In genomic region chr17:2874211-2874686, GRCh38 we compare ENCODE assay signal across 21 cellular contexts.
A peak's percentile ranks its signal among the peaks of the same experiment; 100 is the strongest.
DNase-seq lines count a peak whose midpoint lies in the region; ATAC-seq, FAIRE-seq and TF ChIP-seq lines count a peak whose summit lies in the region.
"Had no signal": no experiment of that assay in that cellular context is flagged by ENCODE, and none has a peak within 500 bp of the region (broad histone marks: within the 10 kb centered on the region; RNA-seq: fewer than 3 reads in every experiment).

No MANE protein-coding gene starts in this region.

- H3K27ac ChIP-seq in HepG2 (ENCODE audit: extremely low read length, insufficient read depth, low read length) (no peak overlapping the region), right lobe of liver (no peak overlapping the region), endodermal cell (ENCODE audit: low read depth, low read length) (peak overlapping the region; percentile 71), caudate nucleus (ENCODE audit: low read depth, low read length) (no peak overlapping the region)
- H3K27ac ChIP-seq: skin epidermis had no signal

- intact Hi-C loops in HepG2 (cut with micrococcal nuclease; ENCODE audit: unreplicated experiment) (no loop called here), right lobe of liver (cut with DNase I) (no loop called here)

- H3K27me3 Mint-ChIP-seq in endodermal cell (ENCODE audit: insufficient read depth): no peaks in the 10 kb centered on the region
- H3K27me3 Mint-ChIP-seq: activated CD4-positive, alpha-beta T cell treated with anti-CD3 and anti-CD28 coated beads, Interleukin-2, amount 10 ng/mL, durations not matched to agents 7 days and 5 days; activated naive CD8-positive, alpha-beta T cell treated with anti-CD3 and anti-CD28 coated beads, Interleukin-2, amount 10 ng/mL, durations not matched to agents 7 days and 5 days; activated T-cell treated with anti-CD3 and anti-CD28 coated beads, Interleukin-2, amount 50 U/mL, for 24 hours; stimulated activated memory B cell treated with anti-CD40 and anti-IgM and Interleukin-4, amounts not matched to agents 10 μg/mL and 1 μg/mL and 100 μg/mL, for 72 hours had no signal

- no peak for TF ChIP-seq RAD21 in HepG2 (CRISPR knock-in tag; IDR thresholded peaks at IDR 0.05)

- peaks cover 47% of the 10 kb centered on the region for H3K4me1 Mint-ChIP-seq in endodermal cell
- H3K4me1 Mint-ChIP-seq: activated naive CD8-positive, alpha-beta T cell treated with anti-CD3 and anti-CD28 coated beads, Interleukin-2, amount 10 ng/mL, durations not matched to agents 7 days and 5 days had no signal

- FAIRE-seq in HepG2 (lab: Jason Lieb, UNC): no peak
- FAIRE-seq: GM12878 had no signal

- H3K79me2 ChIP-seq in HepG2 (ENCODE audit: insufficient read depth, low read length): no peaks in the 10 kb centered on the region

- CTCF ChIA-PET in HepG2 (lab: Yijun Ruan, JAX; ENCODE audit: low intra/inter-chr PET ratio, low total read pairs): no interaction called here

- no peaks in the 10 kb centered on the region for H3K27me3 ChIP-seq in HepG2 (ENCODE audit: control insufficient read depth in 1 of 2, insufficient read depth in 2 of 2, low read length in 2 of 2)
- no peaks in the 10 kb centered on the region for H3K27me3 ChIP-seq in right lobe of liver
- H3K27me3 ChIP-seq in endodermal cell (ENCODE audit: control insufficient read depth, insufficient read depth, low read length, poor library complexity, severe bottlenecking): no peaks in the 10 kb centered on the region

- TF ChIP-seq CTCF in HepG2 (CRISPR knock-in tag; IDR thresholded peaks at IDR 0.05): no peak
- no peak for TF ChIP-seq CTCF in right lobe of liver (IDR thresholded peaks at IDR 0.05)
- TF ChIP-seq CTCF in endodermal cell (conservative IDR thresholded peaks at IDR 0.05): no peak

- H3K36me3 ChIP-seq in HepG2 (replicated peaks in 1 of 2; ENCODE audit: control insufficient read depth in 1 of 2, insufficient read depth in 2 of 2, low read length in 2 of 2) (no peaks in the 10 kb centered on the region), right lobe of liver (no peaks in the 10 kb centered on the region), endodermal cell (ENCODE audit: control insufficient read depth, insufficient read depth, low read length) (no peaks in the 10 kb centered on the region)

- H3K27ac Mint-ChIP-seq in endodermal cell: peak overlapping the region; percentile 86
- H3K27ac Mint-ChIP-seq: activated CD4-positive, alpha-beta T cell treated with anti-CD3 and anti-CD28 coated beads, Interleukin-2, amount 10 ng/mL, durations not matched to agents 7 days and 5 days; activated naive CD8-positive, alpha-beta T cell treated with anti-CD3 and anti-CD28 coated beads, Interleukin-2, amount 10 ng/mL, durations not matched to agents 7 days and 5 days; activated T-cell treated with anti-CD3 and anti-CD28 coated beads, Interleukin-2, amount 50 U/mL, for 24 hours; CD8-positive, alpha-beta T cell; stimulated activated memory B cell treated with anti-CD40 and anti-IgM and Interleukin-4, amounts not matched to agents 10 μg/mL and 1 μg/mL and 100 μg/mL, for 72 hours had no signal

- 3% methylated on average over 5 of the region's 5 CpGs for WGBS in HepG2 (ENCODE audit: low lambda C conversion rate)
- WGBS in right lobe of liver (ENCODE audit: insufficient coverage, low coverage, low lambda C conversion rate, missing lambda C conversion rate): 35% methylated on average over 4 of the region's 5 CpGs
- 23 to 25% methylated on average over 4 to 5 of the region's 5 CpGs for WGBS in endodermal cell (ENCODE audit: insufficient coverage in 1 of 2, insufficient read length in 1 of 2), 2 experiments

- no peaks in the 10 kb centered on the region for H3K9me3 Mint-ChIP-seq in endodermal cell
- H3K9me3 Mint-ChIP-seq: activated CD4-positive, alpha-beta T cell treated with anti-CD3 and anti-CD28 coated beads, Interleukin-2, amount 10 ng/mL, durations not matched to agents 7 days and 5 days; activated naive CD8-positive, alpha-beta T cell treated with anti-CD3 and anti-CD28 coated beads, Interleukin-2, amount 10 ng/mL, durations not matched to agents 7 days and 5 days; activated T-cell treated with anti-CD3 and anti-CD28 coated beads, Interleukin-2, amount 50 U/mL, for 24 hours; CD8-positive, alpha-beta T cell; stimulated activated memory B cell treated with anti-CD40 and anti-IgM and Interleukin-4, amounts not matched to agents 10 μg/mL and 1 μg/mL and 100 μg/mL, for 72 hours had no signal

- H3K9ac ChIP-seq in HepG2 (ENCODE audit: insufficient read depth, low read depth, low read length): no peak overlapping the region
- H3K9ac ChIP-seq in endodermal cell (ENCODE audit: extremely low read depth, low read length, poor library complexity, severe bottlenecking): peak overlapping the region; percentile 41

- H3K4me3 Mint-ChIP-seq in endodermal cell: peak overlapping the region; percentile 3
- H3K4me3 Mint-ChIP-seq: activated CD4-positive, alpha-beta T cell treated with anti-CD3 and anti-CD28 coated beads, Interleukin-2, amount 10 ng/mL, durations not matched to agents 7 days and 5 days; activated naive CD8-positive, alpha-beta T cell treated with anti-CD3 and anti-CD28 coated beads, Interleukin-2, amount 10 ng/mL, durations not matched to agents 7 days and 5 days; activated T-cell treated with anti-CD3 and anti-CD28 coated beads, Interleukin-2, amount 50 U/mL, for 24 hours; CD8-positive, alpha-beta T cell; stimulated activated memory B cell treated with anti-CD40 and anti-IgM and Interleukin-4, amounts not matched to agents 10 μg/mL and 1 μg/mL and 100 μg/mL, for 72 hours had no signal

- no peaks in the 10 kb centered on the region for H4K20me1 ChIP-seq in HepG2 (ENCODE audit: insufficient read depth, low read length)

- TF ChIP-seq POLR2A in HepG2 (IDR thresholded peaks at IDR 0.05; ENCODE audit: insufficient read depth in 1 of 2, low read depth in 2 of 2, low read length in 2 of 2) (no peak), right lobe of liver (IDR thresholded peaks at IDR 0.05) (no peak)

- peak; percentile 38; the same call in 2 of the 3 replicates for ATAC-seq in HepG2
- no peak for ATAC-seq in right lobe of liver
- ATAC-seq in HG02852 (IDR thresholded peaks at IDR 0.05; ENCODE audit: unreplicated experiment): no peak
- ATAC-seq in GM21526 (IDR thresholded peaks at IDR 0.05; ENCODE audit: low FRiP score, unreplicated experiment): no peak
- ATAC-seq: CD8-positive, alpha-beta T cell; GM12878; stimulated activated memory B cell treated with anti-CD40 and anti-IgM and Interleukin-4, amounts not matched to agents 10 μg/mL and 1 μg/mL and 100 μg/mL, for 72 hours had no signal

- no peak overlapping the region for H3K4me2 ChIP-seq in HepG2 (ENCODE audit: low read depth, low read length)

- TF ChIP-seq EP300 in HepG2 (IDR thresholded peaks at IDR 0.05; ENCODE audit: low read depth in 2 of 2, low read length in 2 of 2) (no peak), HepG2 (CRISPR knock-in tag; IDR thresholded peaks at IDR 0.05; ENCODE audit: borderline replicate concordance) (no peak)

- in situ Hi-C loops in HepG2 (cut with HindIII; ENCODE audit: extremely low pct_ligation_motif_present, low pct_unique_long_range_greater_than_20kb) (no loop called here), KBM-7 (cut with MboI; ENCODE audit: low pct_unique_long_range_greater_than_20kb, low sequenced_read_pairs) (no loop called here)

- no peak overlapping the region for H2AFZ ChIP-seq in HepG2 (ENCODE audit: low read length)

- BruUV-seq in HepG2 (replicated peaks; lab: Mats Ljungman, UMichigan): no TSS peak

- H3K36me3 Mint-ChIP-seq in endodermal cell (ENCODE audit: low read depth): peaks cover 13% of the 10 kb centered on the region
- H3K36me3 Mint-ChIP-seq: activated naive CD8-positive, alpha-beta T cell treated with anti-CD3 and anti-CD28 coated beads, Interleukin-2, amount 10 ng/mL, durations not matched to agents 7 days and 5 days; stimulated activated memory B cell treated with anti-CD40 and anti-IgM and Interleukin-4, amounts not matched to agents 10 μg/mL and 1 μg/mL and 100 μg/mL, for 72 hours had no signal

- POLR2A ChIA-PET in HepG2 (lab: Yijun Ruan, JAX): no interaction called here

- H3K9me3 ChIP-seq in HepG2 (ENCODE audit: low read length) (no peaks in the 10 kb centered on the region), right lobe of liver (no peaks in the 10 kb centered on the region), endodermal cell (ENCODE audit: control insufficient read depth, low read length) (no peaks in the 10 kb centered on the region)

- H3K4me1 ChIP-seq in HepG2 (ENCODE audit: insufficient read depth, low read length) (peaks cover 21% of the 10 kb centered on the region), right lobe of liver (no peaks in the 10 kb centered on the region), endodermal cell (ENCODE audit: control insufficient read depth, insufficient read depth, low read length) (peaks cover 12% of the 10 kb centered on the region)

- DNase-seq in HepG2 (ENCODE audit: low spot score) (peak; percentile 61), right lobe of liver (no peak), endodermal cell (peak; percentile 92), kidney tubule cell (ENCODE audit: low spot score) (peak; percentile 85), KBM-7 (no peak), caudate nucleus (lab: John Stamatoyannopoulos, UW) (no peak)
- DNase-seq: activated CD4-positive, alpha-beta T cell treated with anti-CD3 and anti-CD28 coated beads, Interleukin-2, amount 10 ng/mL, durations not matched to agents 7 days and 5 days; activated naive CD8-positive, alpha-beta T cell treated with anti-CD3 and anti-CD28 coated beads, Interleukin-2, amount 10 ng/mL, durations not matched to agents 7 days and 5 days; activated T-cell treated with anti-CD3 and anti-CD28 coated beads, Interleukin-2, amount 50 U/mL, for 24 hours; CD8-positive, alpha-beta T cell; foreskin melanocyte; KG1; NCI-H1105; NCI-H2171 treated with DMSO at 0.1 percent for 48 hours; SIG-M5; T-helper 9 cell had no signal

- H3K4me3 ChIP-seq in HepG2 (replicated peaks in 1 of 3; ENCODE audit: insufficient read depth in 1 of 3, low read depth in 2 of 3, low read length in 3 of 3) (no peak overlapping the region), right lobe of liver (no peak overlapping the region), endodermal cell (ENCODE audit: low read length) (no peak overlapping the region)
- H3K4me3 ChIP-seq: GM12878, skin epidermis had no signal

TF ChIP-seq in HepG2, 621 proteins besides CTCF, POLR2A, EP300 and RAD21:
- peak; percentile 44; the same call in 1 of the 2 replicates for TF ChIP-seq CREB1 (IDR thresholded peaks at IDR 0.05)
- no peak for TF ChIP-seq CREB1 (CRISPR knock-in tag; IDR thresholded peaks at IDR 0.05)
- no peak for TF ChIP-seq ZNF724P (CRISPR knock-in tag; IDR thresholded peaks at IDR 0.05; ENCODE audit: borderline replicate concordance)
- TF ChIP-seq TOPORS (CRISPR knock-in tag; IDR thresholded peaks at IDR 0.05): no peak

Comparison
In these comparisons a context has a peak if more than half of its experiments do, and no peak if none do; other contexts are left out.
1. DNase-seq: peak in HepG2 (single experiment), endodermal cell (single experiment) and kidney tubule cell (single experiment); none in right lobe of liver (0 of 3), KBM-7 (single experiment) and caudate nucleus (0 of 61).